Comparison of ENCODE assay signal across 1 cellular context in the genomic region with DNA sequence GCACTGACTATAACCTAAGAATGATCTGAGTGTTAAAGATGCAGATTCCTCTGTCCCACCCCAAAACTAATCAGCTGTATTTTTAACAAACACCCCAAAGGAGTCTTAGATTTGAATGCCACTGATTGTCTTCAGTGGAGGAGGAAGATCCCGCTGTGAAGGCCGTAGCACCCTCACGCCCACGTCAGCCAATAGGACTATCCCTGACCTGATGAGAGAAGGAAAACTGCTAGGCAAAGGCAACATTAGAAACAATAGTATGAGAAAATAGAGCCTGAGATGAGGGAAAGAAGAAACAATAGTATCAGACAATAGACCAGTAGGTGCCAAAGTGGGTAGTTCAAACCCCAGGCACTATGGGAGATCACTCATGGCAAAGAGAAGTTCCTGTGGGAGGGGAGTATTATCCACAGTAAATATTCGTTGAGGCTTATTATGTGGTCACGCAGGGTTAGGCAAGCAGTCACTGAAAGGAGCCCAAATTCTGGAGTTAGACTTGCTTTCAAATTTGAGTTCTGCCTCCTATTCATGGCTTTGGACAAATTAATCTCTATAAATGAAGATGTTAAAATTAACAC.
TF ChIP-seq lines count a peak whose summit lies in the region.

No MANE protein-coding gene starts in this region.

TF ChIP-seq in K562, 482 proteins besides CTCF, POLR2A, EP300 and RAD21 (continued from another document):
- TF ChIP-seq MYC (IDR thresholded peaks at IDR 0.05; ENCODE audit: low read depth, low read length) (no peak), MYC (CRISPR knock-in tag; IDR thresholded peaks at IDR 0.05; ENCODE audit: borderline replicate concordance, low read depth) (no peak), ZNF143 (CRISPR knock-in tag; IDR thresholded peaks at IDR 0.05) (no peak), SUPT5H (IDR thresholded peaks at IDR 0.05) (peak; percentile 46; the same call in 1 of the 2 replicates), FIP1L1 (IDR thresholded peaks at IDR 0.05; ENCODE audit: low read depth, low read length, poor library complexity, severe bottlenecking) (no peak), PHF20 (IDR thresholded peaks at IDR 0.05; ENCODE audit: partially characterized antibody) (no peak), CC2D1A (IDR thresholded peaks at IDR 0.05) (no peak), TAF9B (IDR thresholded peaks at IDR 0.05; ENCODE audit: partially characterized antibody) (no peak), KHSRP (IDR thresholded peaks at IDR 0.05) (no peak), RBBP5 (IDR thresholded peaks at IDR 0.05; ENCODE audit: borderline replicate concordance, insufficient read depth, low read length, poor library complexity, severe bottlenecking) (no peak), KAT7 (CRISPR knock-in tag; IDR thresholded peaks at IDR 0.05; ENCODE audit: borderline replicate concordance) (no peak), FOXP1 (CRISPR knock-in tag; IDR thresholded peaks at IDR 0.05) (no peak), PHF21A (IDR thresholded peaks at IDR 0.05; ENCODE audit: borderline replicate concordance, low read depth) (no peak), MEF2D (tag; conservative IDR thresholded peaks at IDR 0.05; ENCODE audit: low read depth) (no peak), POLR3G (IDR thresholded peaks at IDR 0.05; ENCODE audit: extremely low read depth, insufficient read length, insufficient replicate concordance) (no peak), POLR2AphosphoS5 (IDR thresholded peaks at IDR 0.05; ENCODE audit: control insufficient read depth, insufficient read depth, low read depth, low read length) (0 out of 2 replicates have a peak, but pooled peaks have one; percentile 32), ELF2 (CRISPR knock-in tag; IDR thresholded peaks at IDR 0.05) (no peak), MEF2A (IDR thresholded peaks at IDR 0.05; ENCODE audit: control insufficient read depth, low read depth, low read length) (no peak), ZBTB1 (CRISPR knock-in tag; IDR thresholded peaks at IDR 0.05; ENCODE audit: borderline replicate concordance, low read depth) (no peak), LEF1 (IDR thresholded peaks at IDR 0.05) (no peak), HLTF (IDR thresholded peaks at IDR 0.05) (no peak), HDAC8 (tag; IDR thresholded peaks at IDR 0.05) (no peak), POLR2H (tag; IDR thresholded peaks at IDR 0.05; ENCODE audit: low read depth) (peak; percentile 35; the same call in 1 of the 2 replicates), ZNF696 (CRISPR knock-in tag; conservative IDR thresholded peaks at IDR 0.05) (no peak), DNMT1 (IDR thresholded peaks at IDR 0.05) (no peak), ZNF778 (CRISPR knock-in tag; IDR thresholded peaks at IDR 0.05) (no peak), BACH1 (tag; IDR thresholded peaks at IDR 0.05) (0 out of 2 replicates have a peak, but pooled peaks have one; percentile 37)
- TF ChIP-seq, protein P1, sequence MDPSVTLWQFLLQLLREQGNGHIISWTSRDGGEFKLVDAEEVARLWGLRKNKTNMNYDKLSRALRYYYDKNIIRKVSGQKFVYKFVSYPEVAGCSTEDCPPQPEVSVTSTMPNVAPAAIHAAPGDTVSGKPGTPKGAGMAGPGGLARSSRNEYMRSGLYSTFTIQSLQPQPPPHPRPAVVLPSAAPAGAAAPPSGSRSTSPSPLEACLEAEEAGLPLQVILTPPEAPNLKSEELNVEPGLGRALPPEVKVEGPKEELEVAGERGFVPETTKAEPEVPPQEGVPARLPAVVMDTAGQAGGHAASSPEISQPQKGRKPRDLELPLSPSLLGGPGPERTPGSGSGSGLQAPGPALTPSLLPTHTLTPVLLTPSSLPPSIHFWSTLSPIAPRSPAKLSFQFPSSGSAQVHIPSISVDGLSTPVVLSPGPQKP (CRISPR knock-in tag; IDR thresholded peaks at IDR 0.05), result no peak
- TF ChIP-seq, protein P2, sequence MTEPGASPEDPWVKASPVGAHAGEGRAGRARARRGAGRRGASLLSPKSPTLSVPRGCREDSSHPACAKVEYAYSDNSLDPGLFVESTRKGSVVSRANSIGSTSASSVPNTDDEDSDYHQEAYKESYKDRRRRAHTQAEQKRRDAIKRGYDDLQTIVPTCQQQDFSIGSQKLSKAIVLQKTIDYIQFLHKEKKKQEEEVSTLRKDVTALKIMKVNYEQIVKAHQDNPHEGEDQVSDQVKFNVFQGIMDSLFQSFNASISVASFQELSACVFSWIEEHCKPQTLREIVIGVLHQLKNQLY (CRISPR knock-in tag; conservative IDR thresholded peaks at IDR 0.05), result no peak
- TF ChIP-seq, protein P3, sequence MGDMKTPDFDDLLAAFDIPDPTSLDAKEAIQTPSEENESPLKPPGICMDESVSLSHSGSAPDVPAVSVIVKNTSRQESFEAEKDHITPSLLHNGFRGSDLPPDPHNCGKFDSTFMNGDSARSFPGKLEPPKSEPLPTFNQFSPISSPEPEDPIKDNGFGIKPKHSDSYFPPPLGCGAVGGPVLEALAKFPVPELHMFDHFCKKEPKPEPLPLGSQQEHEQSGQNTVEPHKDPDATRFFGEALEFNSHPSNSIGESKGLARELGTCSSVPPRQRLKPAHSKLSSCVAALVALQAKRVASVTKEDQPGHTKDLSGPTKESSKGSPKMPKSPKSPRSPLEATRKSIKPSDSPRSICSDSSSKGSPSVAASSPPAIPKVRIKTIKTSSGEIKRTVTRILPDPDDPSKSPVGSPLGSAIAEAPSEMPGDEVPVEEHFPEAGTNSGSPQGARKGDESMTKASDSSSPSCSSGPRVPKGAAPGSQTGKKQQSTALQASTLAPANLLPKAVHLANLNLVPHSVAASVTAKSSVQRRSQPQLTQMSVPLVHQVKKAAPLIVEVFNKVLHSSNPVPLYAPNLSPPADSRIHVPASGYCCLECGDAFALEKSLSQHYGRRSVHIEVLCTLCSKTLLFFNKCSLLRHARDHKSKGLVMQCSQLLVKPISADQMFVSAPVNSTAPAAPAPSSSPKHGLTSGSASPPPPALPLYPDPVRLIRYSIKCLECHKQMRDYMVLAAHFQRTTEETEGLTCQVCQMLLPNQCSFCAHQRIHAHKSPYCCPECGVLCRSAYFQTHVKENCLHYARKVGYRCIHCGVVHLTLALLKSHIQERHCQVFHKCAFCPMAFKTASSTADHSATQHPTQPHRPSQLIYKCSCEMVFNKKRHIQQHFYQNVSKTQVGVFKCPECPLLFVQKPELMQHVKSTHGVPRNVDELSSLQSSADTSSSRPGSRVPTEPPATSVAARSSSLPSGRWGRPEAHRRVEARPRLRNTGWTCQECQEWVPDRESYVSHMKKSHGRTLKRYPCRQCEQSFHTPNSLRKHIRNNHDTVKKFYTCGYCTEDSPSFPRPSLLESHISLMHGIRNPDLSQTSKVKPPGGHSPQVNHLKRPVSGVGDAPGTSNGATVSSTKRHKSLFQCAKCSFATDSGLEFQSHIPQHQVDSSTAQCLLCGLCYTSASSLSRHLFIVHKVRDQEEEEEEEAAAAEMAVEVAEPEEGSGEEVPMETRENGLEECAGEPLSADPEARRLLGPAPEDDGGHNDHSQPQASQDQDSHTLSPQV (IDR thresholded peaks at IDR 0.05), result peak; percentile 53
- TF ChIP-seq, protein P4, sequence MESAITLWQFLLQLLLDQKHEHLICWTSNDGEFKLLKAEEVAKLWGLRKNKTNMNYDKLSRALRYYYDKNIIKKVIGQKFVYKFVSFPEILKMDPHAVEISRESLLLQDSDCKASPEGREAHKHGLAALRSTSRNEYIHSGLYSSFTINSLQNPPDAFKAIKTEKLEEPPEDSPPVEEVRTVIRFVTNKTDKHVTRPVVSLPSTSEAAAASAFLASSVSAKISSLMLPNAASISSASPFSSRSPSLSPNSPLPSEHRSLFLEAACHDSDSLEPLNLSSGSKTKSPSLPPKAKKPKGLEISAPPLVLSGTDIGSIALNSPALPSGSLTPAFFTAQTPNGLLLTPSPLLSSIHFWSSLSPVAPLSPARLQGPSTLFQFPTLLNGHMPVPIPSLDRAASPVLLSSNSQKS (CRISPR knock-in tag; IDR thresholded peaks at IDR 0.05), result no peak
TF ChIP-seq in K562: peak in this region for 18.
